18 cellular contexts compared by ENCODE assay signal in the genomic region with DNA sequence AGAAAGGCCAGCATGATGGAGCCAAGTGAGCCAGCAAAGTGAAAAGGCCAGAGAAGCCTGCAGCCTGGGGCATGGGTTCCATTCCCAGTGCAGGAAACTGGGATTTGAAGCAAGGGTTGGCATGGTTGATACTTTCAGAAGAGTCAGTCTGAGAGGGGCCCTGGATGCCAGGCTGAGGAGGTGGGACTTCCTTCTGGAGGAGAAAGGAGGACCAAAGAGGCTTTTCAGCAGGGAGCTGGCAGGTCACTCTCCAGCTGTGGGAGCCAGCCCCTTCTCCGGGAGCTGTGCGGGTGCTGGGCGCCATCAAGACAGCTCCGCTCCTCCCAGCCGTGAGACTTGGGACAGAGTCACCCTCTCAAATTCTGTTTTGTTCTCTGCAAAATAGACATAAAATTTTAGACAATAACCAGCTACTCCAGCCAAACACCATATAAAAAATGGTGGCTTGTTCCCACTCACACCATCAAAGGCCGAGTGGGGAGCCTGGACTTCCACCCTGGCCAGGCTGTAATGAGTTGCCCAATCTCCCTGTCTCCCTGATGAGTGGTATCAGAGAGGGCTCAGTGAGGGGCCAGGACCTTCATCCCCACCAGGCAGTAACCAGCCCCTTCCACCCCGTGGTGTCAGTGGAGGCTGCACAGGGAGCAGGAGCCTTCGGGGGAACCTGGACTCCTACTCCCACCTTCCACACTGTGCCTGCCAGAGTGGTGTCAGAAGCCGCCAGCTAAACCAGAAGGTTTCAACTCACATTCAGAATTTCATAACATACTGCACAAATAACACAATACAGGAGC.
DNase-seq lines count a peak whose midpoint lies in the region; ATAC-seq, FAIRE-seq and TF ChIP-seq lines count a peak whose summit lies in the region.
"Had no signal": no experiment of that assay in that cellular context is flagged by ENCODE, and none has a peak within 500 bp of the region (broad histone marks: within the 10 kb centered on the region; RNA-seq: fewer than 3 reads in every experiment).

No MANE protein-coding gene starts in this region.

- intact Hi-C loops in cardiac septum (cut with DNase I) = no loop called here
- intact Hi-C loops in right cardiac atrium (cut with DNase I) = no loop called here

- no peaks in the 10 kb centered on the region for H3K79me2 ChIP-seq in osteoblast (ENCODE audit: insufficient read depth, low read length)

- H3K36me3 ChIP-seq in osteoblast (ENCODE audit: insufficient read depth, low read length) = no peaks in the 10 kb centered on the region
- H3K36me3 ChIP-seq: HAP-1 had no signal

- H4K20me1 ChIP-seq in osteoblast (ENCODE audit: insufficient read depth, low read length) = no peaks in the 10 kb centered on the region

- no peak overlapping the region for H2AFZ ChIP-seq in osteoblast (ENCODE audit: low read length)

- TF ChIP-seq CTCF in osteoblast (IDR thresholded peaks at IDR 0.05; ENCODE audit: extremely low read depth, low read depth, low read length) = no peak

- no peak for ATAC-seq in right cardiac atrium
- ATAC-seq: GM12878 had no signal

- H3K4me1 ChIP-seq in right cardiac atrium (ENCODE audit: control insufficient read depth, insufficient read depth, low read length) (no peaks in the 10 kb centered on the region), osteoblast (ENCODE audit: insufficient read depth, low read length) (no peaks in the 10 kb centered on the region)
- H3K4me1 ChIP-seq: HAP-1 had no signal

- no peak overlapping the region for H3K4me2 ChIP-seq in osteoblast (ENCODE audit: insufficient read depth, low read length)

- no peaks in the 10 kb centered on the region for H3K27me3 ChIP-seq in right cardiac atrium (ENCODE audit: control insufficient read depth, insufficient read depth)
- H3K27me3 ChIP-seq in osteoblast (ENCODE audit: insufficient read depth, low read length) = no peaks in the 10 kb centered on the region

- H3K4me3 ChIP-seq in right cardiac atrium (ENCODE audit: low read length) = no peak overlapping the region
- H3K4me3 ChIP-seq in osteoblast (ENCODE audit: insufficient read depth, low read length) = no peak overlapping the region
- H3K4me3 ChIP-seq: GM12878, HAP-1 had no signal

- H3K27ac ChIP-seq in right cardiac atrium (ENCODE audit: low read length) = no peak overlapping the region
- no peak overlapping the region for H3K27ac ChIP-seq in osteoblast (ENCODE audit: low read depth, low read length)

- 86% methylated on average over 9 of the region's 9 CpGs for WGBS in right cardiac atrium

- H3K9me3 ChIP-seq in right cardiac atrium (ENCODE audit: control insufficient read depth, low read length) (no peaks in the 10 kb centered on the region), osteoblast (ENCODE audit: low read depth, low read length) (no peaks in the 10 kb centered on the region)
- H3K9me3 ChIP-seq: HAP-1 had no signal

- FAIRE-seq in urothelium cell line (lab: Jason Lieb, UNC) = no peak
- no peak for FAIRE-seq in HTR-8/SVneo (lab: Jason Lieb, UNC)
- FAIRE-seq: GM12878 had no signal

- DNase-seq in cardiac septum (ENCODE audit: low spot score) = peak; percentile 33
- DNase-seq in right cardiac atrium = no peak
- DNase-seq in ecto neural progenitor cell (ENCODE audit: low spot score) = peak; percentile 30
- peak; percentile 43 for DNase-seq in osteoblast (ENCODE audit: insufficient read length, low spot score, missing footprints)
- DNase-seq in urothelium cell line (ENCODE audit: low spot score) = no peak
- DNase-seq in HTR-8/SVneo (ENCODE audit: insufficient read length, low spot score) = no peak
- DNase-seq in DMS 273 treated with DMSO at 0.1 percent for 48 hours (lab: John Stamatoyannopoulos, UW) = no peak
- DNase-seq: AML-193; CD4-positive, CD25-positive, alpha-beta regulatory T cell; NCI-H1048; NCI-H146; NCI-H345; NCI-H69; NK-92 treated with Interleukin-12 subunit alpha and Interleukin-12 subunit beta, amount 100 ng/mL, for 24 hours; OCI-M1; RPMI8226 had no signal

Comparison
In these comparisons a context has a peak if more than half of its experiments do, and no peak if none do; other contexts are left out.
1. DNase-seq: peak in cardiac septum (single experiment), ecto neural progenitor cell (single experiment) and osteoblast (single experiment); none in right cardiac atrium (0 of 3), urothelium cell line (single experiment), HTR-8/SVneo (single experiment) and DMS 273 treated with DMSO at 0.1 percent for 48 hours (single experiment).